ENCODE assay signal across 1 cellular context in genomic region chr5:72138943-72139467, GRCh38.
TF ChIP-seq lines count a peak whose summit lies in the region.

No MANE protein-coding gene starts in this region.

TF ChIP-seq in HepG2, 621 proteins besides CTCF, POLR2A, EP300 and RAD21 (continued from another document):
- no peak for TF ChIP-seq ZNF33B (CRISPR knock-in tag; IDR thresholded peaks at IDR 0.05)
- TF ChIP-seq THYN1 (CRISPR knock-in tag; IDR thresholded peaks at IDR 0.05; ENCODE audit: borderline replicate concordance, low read depth), result no peak
- TF ChIP-seq SIN3A (IDR thresholded peaks at IDR 0.05; ENCODE audit: borderline replicate concordance, low read depth, low read length), result no peak
- no peak for TF ChIP-seq ZNF788 (CRISPR knock-in tag; IDR thresholded peaks at IDR 0.05; ENCODE audit: borderline replicate concordance)
- TF ChIP-seq, protein P1, sequence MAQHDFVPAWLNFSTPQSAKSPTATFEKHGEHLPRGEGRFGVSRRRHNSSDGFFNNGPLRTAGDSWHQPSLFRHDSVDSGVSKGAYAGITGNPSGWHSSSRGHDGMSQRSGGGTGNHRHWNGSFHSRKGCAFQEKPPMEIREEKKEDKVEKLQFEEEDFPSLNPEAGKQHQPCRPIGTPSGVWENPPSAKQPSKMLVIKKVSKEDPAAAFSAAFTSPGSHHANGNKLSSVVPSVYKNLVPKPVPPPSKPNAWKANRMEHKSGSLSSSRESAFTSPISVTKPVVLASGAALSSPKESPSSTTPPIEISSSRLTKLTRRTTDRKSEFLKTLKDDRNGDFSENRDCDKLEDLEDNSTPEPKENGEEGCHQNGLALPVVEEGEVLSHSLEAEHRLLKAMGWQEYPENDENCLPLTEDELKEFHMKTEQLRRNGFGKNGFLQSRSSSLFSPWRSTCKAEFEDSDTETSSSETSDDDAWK (CRISPR knock-in tag; IDR thresholded peaks at IDR 0.05), result no peak
- TF ChIP-seq ZMYM4 (CRISPR knock-in tag; IDR thresholded peaks at IDR 0.05), result no peak
- TF ChIP-seq, protein P2, sequence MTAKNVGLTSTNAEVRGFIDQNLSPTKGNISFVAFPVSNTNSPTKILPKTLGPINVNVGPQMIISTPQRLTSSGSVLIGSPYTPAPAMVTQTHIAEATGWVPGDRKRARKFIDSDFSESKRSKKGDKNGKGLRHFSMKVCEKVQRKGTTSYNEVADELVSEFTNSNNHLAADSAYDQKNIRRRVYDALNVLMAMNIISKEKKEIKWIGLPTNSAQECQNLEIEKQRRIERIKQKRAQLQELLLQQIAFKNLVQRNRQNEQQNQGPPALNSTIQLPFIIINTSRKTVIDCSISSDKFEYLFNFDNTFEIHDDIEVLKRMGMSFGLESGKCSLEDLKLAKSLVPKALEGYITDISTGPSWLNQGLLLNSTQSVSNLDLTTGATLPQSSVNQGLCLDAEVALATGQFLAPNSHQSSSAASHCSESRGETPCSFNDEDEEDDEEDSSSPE (CRISPR knock-in tag; IDR thresholded peaks at IDR 0.05), result no peak
- TF ChIP-seq, protein P3, sequence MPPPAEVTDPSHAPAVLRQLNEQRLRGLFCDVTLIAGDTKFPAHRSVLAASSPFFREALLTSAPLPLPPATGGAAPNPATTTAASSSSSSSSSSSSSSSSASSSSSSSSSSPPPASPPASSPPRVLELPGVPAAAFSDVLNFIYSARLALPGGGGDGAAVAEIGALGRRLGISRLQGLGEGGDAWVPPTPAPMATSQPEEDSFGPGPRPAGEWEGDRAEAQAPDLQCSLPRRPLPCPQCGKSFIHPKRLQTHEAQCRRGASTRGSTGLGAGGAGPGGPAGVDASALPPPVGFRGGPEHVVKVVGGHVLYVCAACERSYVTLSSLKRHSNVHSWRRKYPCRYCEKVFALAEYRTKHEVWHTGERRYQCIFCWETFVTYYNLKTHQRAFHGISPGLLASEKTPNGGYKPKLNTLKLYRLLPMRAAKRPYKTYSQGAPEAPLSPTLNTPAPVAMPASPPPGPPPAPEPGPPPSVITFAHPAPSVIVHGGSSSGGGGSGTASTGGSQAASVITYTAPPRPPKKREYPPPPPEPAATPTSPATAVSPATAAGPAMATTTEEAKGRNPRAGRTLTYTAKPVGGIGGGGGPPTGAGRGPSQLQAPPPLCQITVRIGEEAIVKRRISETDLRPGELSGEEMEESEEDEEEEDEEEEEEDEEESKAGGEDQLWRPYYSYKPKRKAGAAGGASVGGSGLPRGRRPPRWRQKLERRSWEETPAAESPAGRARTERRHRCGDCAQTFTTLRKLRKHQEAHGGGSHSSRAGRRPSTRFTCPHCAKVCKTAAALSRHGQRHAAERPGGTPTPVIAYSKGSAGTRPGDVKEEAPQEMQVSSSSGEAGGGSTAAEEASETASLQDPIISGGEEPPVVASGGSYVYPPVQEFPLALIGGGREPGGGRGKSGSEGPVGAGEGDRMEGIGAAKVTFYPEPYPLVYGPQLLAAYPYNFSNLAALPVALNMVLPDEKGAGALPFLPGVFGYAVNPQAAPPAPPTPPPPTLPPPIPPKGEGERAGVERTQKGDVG (CRISPR knock-in tag; IDR thresholded peaks at IDR 0.05; ENCODE audit: borderline replicate concordance), result no peak
- no peak for TF ChIP-seq ZNF749 (CRISPR knock-in tag; IDR thresholded peaks at IDR 0.05; ENCODE audit: borderline replicate concordance)
- TF ChIP-seq ZNF451 (CRISPR knock-in tag; IDR thresholded peaks at IDR 0.05), result no peak
- no peak for TF ChIP-seq NFIB (CRISPR knock-in tag; IDR thresholded peaks at IDR 0.05; ENCODE audit: borderline replicate concordance)
